Comparison of ENCODE assay signal across 8 cellular contexts in the genomic region with DNA sequence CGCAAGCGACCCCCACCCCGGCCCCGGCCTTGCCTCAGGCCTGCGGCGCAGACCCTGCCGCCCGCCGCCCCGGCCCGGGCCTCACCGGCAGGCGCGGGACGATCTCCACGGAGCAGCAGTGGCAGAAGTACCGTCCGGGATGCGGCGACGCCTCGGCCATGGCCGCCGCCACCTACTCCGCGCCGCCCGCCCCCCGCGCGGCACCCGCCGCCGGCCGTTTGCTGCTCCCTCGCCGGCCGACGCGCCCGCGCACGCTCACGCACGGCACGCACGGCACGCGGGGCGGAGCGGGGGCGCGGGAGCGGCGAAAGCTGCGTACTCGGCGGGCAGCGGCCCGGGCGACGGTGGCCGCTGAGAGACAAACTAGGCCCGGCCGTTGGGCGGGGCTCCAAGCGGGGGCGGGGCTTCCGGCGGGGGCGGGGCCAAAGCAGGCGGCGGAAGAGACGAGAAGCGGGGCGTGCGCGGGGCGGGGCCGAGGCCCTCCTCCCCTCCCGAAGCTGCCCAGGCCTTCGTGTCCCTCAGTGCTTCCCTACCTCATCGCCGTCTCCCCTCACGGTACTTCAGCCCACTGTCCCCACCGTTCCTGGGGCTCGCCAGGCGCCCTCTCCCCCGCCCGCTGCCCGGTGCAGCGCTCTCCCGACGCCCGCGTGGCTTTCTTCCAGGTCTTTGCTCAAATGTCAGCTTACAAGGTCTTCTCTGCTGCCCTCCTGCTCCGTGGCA. TPM values are rescaled to one million over a fixed set of nuclear protein-coding genes. Genes with fewer than 3 reads are reported as not detected.
DNase-seq lines count a peak whose midpoint lies in the region; ATAC-seq and TF ChIP-seq lines count a peak whose summit lies in the region.

RNF126 (minus strand) TSS at position 253 of the 720 bp plus-strand sequence; CDS start at position 160, 93 bp downstream.

- ATAC-seq in HG02798 (IDR thresholded peaks at IDR 0.05; ENCODE audit: poor library complexity, unreplicated experiment) (peak; percentile 77), left ventricle myocardium superior (peak; percentile 85), psoas muscle (peak; percentile 85 to 89 (median 88))

- DNase-seq in NCI-H1694 treated with DMSO at 0.1 percent for 48 hours (lab: John Stamatoyannopoulos, UW) (peak; percentile 60), T-helper 2 cell (peak; percentile 79 to 97 (median 93)), amygdala (lab: John Stamatoyannopoulos, UW) (peak in 55 of 56 donors; percentile 47 to 93 (median 83)), left ventricle myocardium superior (peak; percentile 96), psoas muscle (peak; percentile 96), ureter (ENCODE audit: low spot score) (peak; percentile 96)

- H3K27ac ChIP-seq in psoas muscle: peak within 1 kb of the TSS; percentile 91

- H3K27me3 ChIP-seq in psoas muscle (ENCODE audit: insufficient read depth in 3 of 3, low read length in 2 of 3): no peaks in the 10 kb centered on the region

- peaks cover 51% of the 10 kb centered on the region for H3K4me1 ChIP-seq in psoas muscle

- TF ChIP-seq CTCF in psoas muscle (IDR thresholded peaks at IDR 0.05): no peak

- intact Hi-C loops in left ventricle myocardium superior (cut with micrococcal nuclease): no loop called here
- intact Hi-C loops in psoas muscle (cut with DNase I): no loop called here

- no peaks in the 10 kb centered on the region for H3K9me3 ChIP-seq in psoas muscle

- no peaks in the 10 kb centered on the region for H3K36me3 ChIP-seq in psoas muscle (ENCODE audit: insufficient read depth in 1 of 2, low read depth in 1 of 2)

- peak; percentile 81 for TF ChIP-seq POLR2A in GM10847 (IDR thresholded peaks at IDR 0.05; ENCODE audit: extremely low read depth, insufficient read length)

- 0 to 1% (median 0%) methylated on average over 47 to 97 of the region's 97 CpGs for WGBS in psoas muscle, 3 donors

- H3K4me3 ChIP-seq in psoas muscle: peak within 1 kb of the TSS; percentile 100

RNA-seq across cellular contexts. Expression of gene RNF126, which starts in this region (rescaled TPM):
- total RNA-seq in left ventricle myocardium superior (24.4 TPM), psoas muscle (10 to 100 TPM; 25.2 to 62.9 (median 50.4) TPM), ureter (54.5 TPM)
- polyA plus RNA-seq in psoas muscle: 10 to 100 TPM; 48.8 to 72.1 (median 63.3) TPM

Comparison
In these comparisons a context has a peak if more than half of its experiments do, and no peak if none do; other contexts are left out.
1. Peak in every context shown above with its lines: DNase-seq, ATAC-seq, H3K4me3 ChIP-seq and H3K27ac ChIP-seq.